ENCODE assay signal across 8 cellular contexts in the genomic region with DNA sequence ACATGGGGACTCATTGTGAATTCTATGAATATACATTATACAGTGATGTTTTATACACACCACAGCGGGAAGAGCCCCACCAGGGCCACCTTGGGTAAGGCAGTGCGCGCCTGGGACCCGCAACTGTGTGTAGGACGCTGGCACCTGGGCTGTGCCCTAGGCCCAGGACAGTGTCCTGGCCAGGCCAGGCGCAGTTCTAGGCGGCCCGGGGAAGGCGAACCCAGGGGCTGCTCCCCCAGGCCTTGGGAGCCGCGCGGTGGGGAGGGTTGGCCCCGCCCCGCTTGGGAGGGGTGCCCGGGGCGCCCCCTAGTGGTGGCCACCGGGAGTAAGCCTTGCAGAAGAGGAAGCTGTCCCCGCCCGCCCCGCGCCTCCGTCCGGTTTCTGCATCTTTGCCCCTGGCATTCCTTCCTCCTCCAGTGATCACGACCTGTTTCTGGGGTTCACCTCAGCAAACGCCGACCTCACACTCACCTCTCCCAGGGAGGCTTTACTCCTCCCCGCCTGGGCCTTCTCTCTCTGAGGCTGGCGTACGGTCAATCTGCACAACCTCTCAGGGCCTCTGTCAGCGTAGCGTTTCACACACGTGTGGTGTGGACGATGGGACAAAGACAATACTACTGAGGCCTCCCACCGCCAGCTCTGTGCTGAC. TPM values are rescaled to one million over a fixed set of nuclear protein-coding genes. Genes with fewer than 3 reads are reported as not detected.
DNase-seq lines count a peak whose midpoint lies in the region; ATAC-seq and TF ChIP-seq lines count a peak whose summit lies in the region.

No MANE protein-coding gene starts in this region.

- H3K4me2 ChIP-seq in MM.1S (ENCODE audit: low read depth, low read length) = peak overlapping the region; percentile 81
- peak overlapping the region; percentile 82 for H3K4me2 ChIP-seq in smooth muscle cell

- H3K9me3 ChIP-seq in MM.1S (replicated peaks; ENCODE audit: insufficient read depth, low read length) (no peaks in the 10 kb centered on the region), smooth muscle cell (replicated peaks; ENCODE audit: low read depth) (no peaks in the 10 kb centered on the region)

- WGBS in smooth muscle cell (ENCODE audit: low lambda C conversion rate) = 28% methylated on average over 26 of the region's 34 CpGs

- H3K9ac ChIP-seq in MM.1S (ENCODE audit: low read length) (no peak overlapping the region; the same call in 1 of the 2 replicates), smooth muscle cell (ENCODE audit: low read depth) (no peak overlapping the region)

- H3K9me2 ChIP-seq in MM.1S (replicated peaks; ENCODE audit: insufficient read depth, low read length) = no peaks in the 10 kb centered on the region

- H3F3A ChIP-seq in MM.1S (ENCODE audit: insufficient read depth, low read length) = no peaks in the 10 kb centered on the region
- H3F3A ChIP-seq in smooth muscle cell (ENCODE audit: low read depth) = peaks cover 14% of the 10 kb centered on the region

- H3K36me3 ChIP-seq in MM.1S (replicated peaks; ENCODE audit: insufficient read depth, low read length) = no peaks in the 10 kb centered on the region
- H3K36me3 ChIP-seq in smooth muscle cell (ENCODE audit: low read depth) = no peaks in the 10 kb centered on the region

- peaks cover 32% of the 10 kb centered on the region for H3K27me3 ChIP-seq in MM.1S (replicated peaks; ENCODE audit: insufficient read depth, low read length)
- H3K27me3 ChIP-seq in smooth muscle cell (ENCODE audit: low read depth) = no peaks in the 10 kb centered on the region

- H2AFZ ChIP-seq in MM.1S (ENCODE audit: low read length) (peak overlapping the region; percentile 58), smooth muscle cell (ENCODE audit: low read depth) (peak overlapping the region; percentile 69)

- no peak overlapping the region for H3K27ac ChIP-seq in MM.1S (ENCODE audit: low read length)
- peak overlapping the region; percentile 58 for H3K27ac ChIP-seq in smooth muscle cell (ENCODE audit: low read depth)

- in situ Hi-C loops in astrocyte of the spinal cord (cut with HindIII; ENCODE audit: low sequenced_read_pairs) = no loop called here

- no peaks in the 10 kb centered on the region for H4K20me1 ChIP-seq in MM.1S (ENCODE audit: insufficient read depth, low read length)
- H4K20me1 ChIP-seq in smooth muscle cell (ENCODE audit: low read depth) = no peaks in the 10 kb centered on the region

- ATAC-seq in GM21423 (IDR thresholded peaks at IDR 0.05; ENCODE audit: unreplicated experiment) (peak; percentile 67), HG02884 (IDR thresholded peaks at IDR 0.05; ENCODE audit: unreplicated experiment) (no peak)

- TF ChIP-seq CTCF in MM.1S (IDR thresholded peaks at IDR 0.05; ENCODE audit: low read length) = peak; percentile 93
- TF ChIP-seq CTCF in astrocyte of the spinal cord (IDR thresholded peaks at IDR 0.05; ENCODE audit: low read depth, low read length) = peak; percentile 89
- TF ChIP-seq CTCF in smooth muscle cell (IDR thresholded peaks at IDR 0.05; ENCODE audit: borderline replicate concordance, insufficient read depth, poor library complexity, severe bottlenecking) = peak; percentile 93

- DNase-seq in COR-L47 (lab: John Stamatoyannopoulos, UW) (peak; percentile 21), MM.1S (peak; percentile 66), T1000 (lab: John Stamatoyannopoulos, UW) (peak; percentile 77), astrocyte of the spinal cord (ENCODE audit: low read depth, low spot score) (peak; percentile 58), iPS-NIHi11 (ENCODE audit: low spot score) (peak; percentile 95), smooth muscle cell (lab: John Stamatoyannopoulos, UW; ENCODE audit: unreplicated experiment) (peak; percentile 41)

- H3K79me2 ChIP-seq in MM.1S (ENCODE audit: low read length) = no peaks in the 10 kb centered on the region
- H3K79me2 ChIP-seq in smooth muscle cell (ENCODE audit: low read depth) = no peaks in the 10 kb centered on the region

- H3K4me1 ChIP-seq in MM.1S (ENCODE audit: low read length) (0 out of 2 replicates have a peak, but pooled peaks cover 2% of the 10 kb centered on the region), smooth muscle cell (ENCODE audit: low read depth) (peaks cover 18% of the 10 kb centered on the region)

- H3K4me3 ChIP-seq in MM.1S (ENCODE audit: low read length) (peak overlapping the region; percentile 40), astrocyte of the spinal cord (ENCODE audit: low read depth, low read length) (no peak overlapping the region), smooth muscle cell (peak overlapping the region; percentile 29)

RNA-seq across cellular contexts. Expression of a gene that starts 9.5 kb away (rescaled TPM):
- 30.9 and 59.8 TPM in 2 replicates for total RNA-seq in smooth muscle cell
- polyA plus RNA-seq in smooth muscle cell = 42.8 and 46.7 TPM in 2 replicates

RNA-seq across cellular contexts. Expression of a gene that starts 29.1 kb away (rescaled TPM):
- 4.8 and 4.9 TPM in 2 replicates for total RNA-seq in smooth muscle cell
- 6.2 and 8.6 TPM in 2 replicates for polyA plus RNA-seq in smooth muscle cell

RNA-seq across cellular contexts. Expression of a gene that starts 36.6 kb away (rescaled TPM):
- total RNA-seq in smooth muscle cell = 14.9 and 20.7 TPM in 2 replicates
- 32.7 and 36.6 TPM in 2 replicates for polyA plus RNA-seq in smooth muscle cell

RNA-seq across cellular contexts. Expression of a gene that starts 43.4 kb away (rescaled TPM):
- total RNA-seq in smooth muscle cell = 3.0 and 4.7 TPM in 2 replicates
- polyA plus RNA-seq in smooth muscle cell = 1.7 and 5.9 TPM in 2 replicates

RNA-seq across cellular contexts. Expression of a gene that starts 47.8 kb away (rescaled TPM):
- total RNA-seq in smooth muscle cell = not detected in 2 replicates
- 0.40 TPM in 1 of 2 replicates, not detected in the other for polyA plus RNA-seq in smooth muscle cell

Comparison
In these comparisons a context has a peak if more than half of its experiments do, and no peak if none do; other contexts are left out.
1. DNase-seq: peak in every context shown above with its lines; median percentile 95 in iPS-NIHi11; 77 in T1000; 66 in MM.1S; 58 in astrocyte of the spinal cord; 41 in smooth muscle cell; 21 in COR-L47.